Comparison of ENCODE assay signal across 12 cellular contexts in genomic region chr13:51733656-51734334, GRCh38.
A peak's percentile ranks its signal among the peaks of the same experiment; 100 is the strongest.
DNase-seq lines count a peak whose midpoint lies in the region; ATAC-seq and TF ChIP-seq lines count a peak whose summit lies in the region.
"Had no signal": no experiment of that assay in that cellular context is flagged by ENCODE, and none has a peak within 500 bp of the region (broad histone marks: within the 10 kb centered on the region; RNA-seq: fewer than 3 reads in every experiment).

No MANE protein-coding gene starts in this region.

- H3K27me3 ChIP-seq in right atrium auricular region: no peaks in the 10 kb centered on the region
- H3K27me3 ChIP-seq in foreskin keratinocyte: no peaks in the 10 kb centered on the region
- no peaks in the 10 kb centered on the region for H3K27me3 ChIP-seq in testis
- H3K27me3 ChIP-seq: cardiac muscle cell, MG63, thyroid gland had no signal

- H3K9me3 ChIP-seq in right atrium auricular region (no peaks in the 10 kb centered on the region), testis (no peaks in the 10 kb centered on the region)
- H3K9me3 ChIP-seq: MG63, thyroid gland had no signal

- H3K27ac ChIP-seq in right atrium auricular region (no peak overlapping the region), RWPE1 (peak overlapping the region; percentile 60), foreskin keratinocyte (peak overlapping the region; percentile 10), testis (no peak overlapping the region)
- H3K27ac ChIP-seq: cardiac muscle cell, thyroid gland had no signal

- intact Hi-C loops in Right ventricle myocardium inferior (cut with DNase I): loop anchor here (5.0 kb wide), 2 partner anchors 281 to 296 kb away; partner anchors contain the start of gene INTS6
- intact Hi-C loops in testis (cut with DNase I; ENCODE audit: low total_unique reads): no loop called here

- H3K4me1 ChIP-seq in right atrium auricular region: peaks cover 0 to 30% of the 10 kb centered on the region in 2 donors
- H3K4me1 ChIP-seq in foreskin keratinocyte: peaks cover 11% of the 10 kb centered on the region
- H3K4me1 ChIP-seq in testis: peaks cover 27% of the 10 kb centered on the region

- DNase-seq in Right ventricle myocardium inferior (ENCODE audit: missing footprints): no peak
- no peak for DNase-seq in right atrium auricular region (ENCODE audit: low spot score)
- peak; percentile 19 for DNase-seq in RWPE1 (ENCODE audit: low spot score)
- peak in 1 of 2 donors; percentile 39 for DNase-seq in foreskin keratinocyte
- peak; percentile 34 for DNase-seq in testis
- no peak for DNase-seq in occipital lobe (lab: John Stamatoyannopoulos, UW)
- DNase-seq in NCI-H2196 (lab: John Stamatoyannopoulos, UW; ENCODE audit: unreplicated experiment): no peak
- DNase-seq: CD8-positive, alpha-beta memory T cell; MG63; thyroid gland had no signal

- TF ChIP-seq CTCF in right atrium auricular region (IDR thresholded peaks at IDR 0.05) (no peak), RWPE1 (conservative IDR thresholded peaks at IDR 0.05; ENCODE audit: low read depth) (no peak), foreskin keratinocyte (conservative IDR thresholded peaks at IDR 0.05) (peak; percentile 33), testis (IDR thresholded peaks at IDR 0.05) (no peak)

- 83 to 85% methylated on average over 2 of the region's 2 CpGs for WGBS in testis, 2 donors

- TF ChIP-seq POLR2A in testis (IDR thresholded peaks at IDR 0.05): no peak

- no peak overlapping the region for H3K4me3 ChIP-seq in right atrium auricular region
- no peak overlapping the region for H3K4me3 ChIP-seq in testis
- H3K4me3 ChIP-seq: cardiac muscle cell, MG63, thyroid gland had no signal

- H3K36me3 ChIP-seq in right atrium auricular region: no peaks in the 10 kb centered on the region
- H3K36me3 ChIP-seq in testis (ENCODE audit: low read depth, missing control alignments): no peaks in the 10 kb centered on the region
- H3K36me3 ChIP-seq: cardiac muscle cell, thyroid gland had no signal

- CTCF ChIA-PET in RWPE1 (lab: Yijun Ruan, JAX): no interaction called here

- POLR2A ChIA-PET in RWPE1 (lab: Yijun Ruan, JAX; ENCODE audit: low non-redundant PET): no interaction called here

- peak; percentile 59 for ATAC-seq in Right ventricle myocardium inferior
- peak; percentile 6 for ATAC-seq in foreskin keratinocyte
- ATAC-seq in HG03039 (IDR thresholded peaks at IDR 0.05; ENCODE audit: unreplicated experiment): no peak

Comparison
In these comparisons a context has a peak if more than half of its experiments do, and no peak if none do; other contexts are left out.
1. DNase-seq: peak in RWPE1 (single experiment) and testis (single experiment); none in Right ventricle myocardium inferior (single experiment), right atrium auricular region (single experiment), occipital lobe (single experiment) and NCI-H2196 (single experiment).
2. H3K27ac ChIP-seq: peak in RWPE1 (single experiment) and foreskin keratinocyte (single experiment); none in right atrium auricular region (0 of 2) and testis (0 of 2).